1 cellular context compared by ENCODE assay signal in genomic region chr7:128739048-128739962, GRCh38.
A peak's percentile ranks its signal among the peaks of the same experiment; 100 is the strongest.
TF ChIP-seq lines count a peak whose summit lies in the region.

CALU (plus strand) TSS chr7:128739359; CDS start chr7:128748584, 9,225 bp downstream.

TF ChIP-seq in K562, 482 proteins besides CTCF, POLR2A, EP300 and RAD21 (continued from another document and continues in another):
- TF ChIP-seq ARID3A (IDR thresholded peaks at IDR 0.05; ENCODE audit: borderline replicate concordance, low read depth, low read length) (no peak), ZNF232 (CRISPR knock-in tag; IDR thresholded peaks at IDR 0.05) (peak; percentile 58; the same call in 1 of the 2 replicates), MTA1 (IDR thresholded peaks at IDR 0.05; ENCODE audit: borderline replicate concordance) (peak; percentile 89), ZNF644 (tag; IDR thresholded peaks at IDR 0.05; ENCODE audit: low read depth) (no peak), PREB (CRISPR knock-in tag; IDR thresholded peaks at IDR 0.05) (peak; percentile 11; the same call in 1 of the 2 replicates), YBX1 (IDR thresholded peaks at IDR 0.05) (no peak), CREB5 (CRISPR knock-in tag; IDR thresholded peaks at IDR 0.05) (0 out of 2 replicates have a peak, but pooled peaks have one; percentile 37), MCM5 (IDR thresholded peaks at IDR 0.05; ENCODE audit: low read depth) (no peak), ZBTB8A (IDR thresholded peaks at IDR 0.05; ENCODE audit: partially characterized antibody) (no peak), CTBP1 (IDR thresholded peaks at IDR 0.05; ENCODE audit: borderline replicate concordance) (peak; percentile 81), TBL1XR1 (IDR thresholded peaks at IDR 0.05; ENCODE audit: low read length in 2 of 2) (peak in 1 of 2 experiments; percentile 62; a peak in 1 of 4 replicates), ZNF217 (CRISPR knock-in tag; IDR thresholded peaks at IDR 0.05) (no peak), ZKSCAN3 (CRISPR knock-in tag; IDR thresholded peaks at IDR 0.05) (no peak), ZSCAN29 (IDR thresholded peaks at IDR 0.05) (no peak), ZNF785 (CRISPR knock-in tag; IDR thresholded peaks at IDR 0.05) (no peak), FOXK2 (conservative IDR thresholded peaks at IDR 0.05 in 1 of 2, IDR thresholded peaks at IDR 0.05 in 1 of 2; ENCODE audit: low read depth in 2 of 2) (peak in 1 of 2 experiments; percentile 4; a peak in 2 of 4 replicates), TEAD4 (IDR thresholded peaks at IDR 0.05; ENCODE audit: low read length) (0 out of 2 replicates have a peak, but pooled peaks have one; percentile 3), TEAD4 (CRISPR knock-in tag; IDR thresholded peaks at IDR 0.05; ENCODE audit: borderline replicate concordance) (no peak; the same call in 1 of the 2 replicates), ZNF134 (CRISPR knock-in tag; conservative IDR thresholded peaks at IDR 0.05) (0 out of 2 replicates have a peak, but pooled peaks have one; percentile 12), ZBTB17 (CRISPR knock-in tag; IDR thresholded peaks at IDR 0.05) (no peak), BACH1 (tag; IDR thresholded peaks at IDR 0.05) (no peak), NCOR1 (IDR thresholded peaks at IDR 0.05) (no peak), BRCA1 (IDR thresholded peaks at IDR 0.05) (no peak), BRCA1 (CRISPR knock-in tag; IDR thresholded peaks at IDR 0.05) (peak; percentile 96), NUFIP1 (IDR thresholded peaks at IDR 0.05; ENCODE audit: partially characterized antibody) (no peak), ZBTB43 (CRISPR knock-in tag; IDR thresholded peaks at IDR 0.05) (no peak; the same call in 1 of the 2 replicates), MGA (IDR thresholded peaks at IDR 0.05) (peak; percentile 95), CREB1 (IDR thresholded peaks at IDR 0.05) (peak; percentile 91), CREB1 (CRISPR knock-in tag; IDR thresholded peaks at IDR 0.05) (peak; percentile 89), RB1 (IDR thresholded peaks at IDR 0.05; ENCODE audit: low read depth) (peak; percentile 98), CEBPB (tag; IDR thresholded peaks at IDR 0.05) (0 out of 2 replicates have a peak, but pooled peaks have one; percentile 1), PPARD (CRISPR knock-in tag; IDR thresholded peaks at IDR 0.05) (no peak), SMARCE1 (IDR thresholded peaks at IDR 0.05) (no peak; the same call in 1 of the 2 replicates), MAZ (CRISPR knock-in tag; conservative IDR thresholded peaks at IDR 0.05 in 1 of 2, IDR thresholded peaks at IDR 0.05 in 1 of 2) (peak; percentile 70 to 94), MXI1 (IDR thresholded peaks at IDR 0.05; ENCODE audit: low read depth, low read length) (peak; percentile 45), ZBTB49 (CRISPR knock-in tag; IDR thresholded peaks at IDR 0.05; ENCODE audit: borderline replicate concordance) (peak; percentile 72; the same call in 1 of the 2 replicates)
